ENCODE assay signal across 18 cellular contexts in the genomic region with DNA sequence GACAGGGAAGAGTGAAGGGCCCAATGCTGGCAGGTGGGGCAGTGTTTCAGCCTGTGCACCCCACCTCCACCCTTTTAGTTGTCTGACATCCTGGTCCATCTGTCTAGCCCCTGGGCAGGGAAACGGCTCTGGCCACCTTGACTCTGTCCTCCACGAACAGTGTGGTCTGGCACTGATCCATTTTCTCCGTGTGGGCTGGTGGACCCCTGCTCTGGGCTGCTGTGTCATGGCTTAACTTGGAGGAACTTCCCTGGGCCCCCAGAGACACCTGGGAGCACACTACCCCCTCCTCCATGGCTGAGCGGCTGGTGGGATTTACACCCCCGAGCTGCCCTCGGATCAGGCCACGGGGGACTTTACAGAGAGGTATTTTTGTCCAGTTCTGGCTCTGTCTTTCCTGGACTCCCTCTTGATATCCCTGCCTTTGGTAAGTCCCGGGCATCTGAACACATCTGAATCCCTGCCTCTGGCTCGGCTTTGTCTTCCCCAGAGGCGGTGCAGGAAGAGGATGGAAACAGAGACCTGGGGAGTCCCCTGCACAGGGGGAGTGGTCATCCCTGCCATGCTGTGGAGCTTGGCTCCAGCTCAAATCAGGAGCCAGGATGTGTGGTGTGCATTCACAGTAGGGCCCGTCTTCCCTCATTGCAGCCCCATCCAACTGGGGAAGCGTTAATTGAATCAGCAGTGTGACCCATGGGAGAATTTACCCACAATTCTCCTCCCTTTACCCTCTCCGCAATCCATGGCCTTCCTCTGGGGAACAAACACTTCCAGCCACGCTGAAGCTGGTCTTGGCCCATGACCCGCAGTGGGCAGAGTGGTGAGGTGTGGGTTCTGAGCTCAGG. TPM values are rescaled to one million over a fixed set of nuclear protein-coding genes. Genes with fewer than 3 reads are reported as not detected.
"Had no signal": no experiment of that assay in that cellular context is flagged by ENCODE, and none has a peak within 500 bp of the region (broad histone marks: within the 10 kb centered on the region; RNA-seq: fewer than 3 reads in every experiment).

No MANE protein-coding gene starts in this region.

- H3K9me3 Mint-ChIP-seq: activated CD4-positive, alpha-beta T cell treated with anti-CD3 and anti-CD28 coated beads, Interleukin-2, amount 10 ng/mL, durations not matched to agents 7 days and 5 days; activated T-cell treated with anti-CD3 and anti-CD28 coated beads, Interleukin-2, amount 50 U/mL, for 24 hours; memory B cell; natural killer cell treated with Interleukin-12 subunit alpha and Interleukin-12 subunit beta and Interleukin-15 and Interleukin-18, amount 100 ng/mL, for 72 hours; stimulated activated naive CD8-positive, alpha-beta T cell treated with anti-CD3 and anti-CD28 coated beads, Interleukin-15, amount 100 ng/mL, for 72 hours; WTC11 had no signal

- H3K27ac Mint-ChIP-seq: activated CD4-positive, alpha-beta T cell treated with anti-CD3 and anti-CD28 coated beads, Interleukin-2, amount 10 ng/mL, durations not matched to agents 7 days and 5 days; activated T-cell treated with anti-CD3 and anti-CD28 coated beads, Interleukin-2, amount 50 U/mL, for 24 hours; memory B cell; natural killer cell treated with Interleukin-12 subunit alpha and Interleukin-12 subunit beta and Interleukin-15 and Interleukin-18, amount 100 ng/mL, for 72 hours; stimulated activated naive CD8-positive, alpha-beta T cell treated with anti-CD3 and anti-CD28 coated beads, Interleukin-15, amount 100 ng/mL, for 72 hours; WTC11 had no signal

- ATAC-seq: left lobe of liver; natural killer cell treated with Interleukin-12 subunit alpha and Interleukin-12 subunit beta and Interleukin-15 and Interleukin-18, amount 100 ng/mL, for 72 hours; stimulated activated naive CD8-positive, alpha-beta T cell treated with anti-CD3 and anti-CD28 coated beads, Interleukin-15, amount 100 ng/mL, for 72 hours had no signal

- H3K4me1 Mint-ChIP-seq: memory B cell had no signal

- H3K36me3 Mint-ChIP-seq: memory B cell; natural killer cell treated with Interleukin-12 subunit alpha and Interleukin-12 subunit beta and Interleukin-15 and Interleukin-18, amount 100 ng/mL, for 72 hours; WTC11 had no signal

- H3K9me3 ChIP-seq: esophagus squamous epithelium had no signal

- H3K4me3 Mint-ChIP-seq: activated CD4-positive, alpha-beta T cell treated with anti-CD3 and anti-CD28 coated beads, Interleukin-2, amount 10 ng/mL, durations not matched to agents 7 days and 5 days; activated T-cell treated with anti-CD3 and anti-CD28 coated beads, Interleukin-2, amount 50 U/mL, for 24 hours; memory B cell; natural killer cell treated with Interleukin-12 subunit alpha and Interleukin-12 subunit beta and Interleukin-15 and Interleukin-18, amount 100 ng/mL, for 72 hours; stimulated activated naive CD8-positive, alpha-beta T cell treated with anti-CD3 and anti-CD28 coated beads, Interleukin-15, amount 100 ng/mL, for 72 hours; WTC11 had no signal

- DNase-seq: activated CD4-positive, alpha-beta T cell treated with anti-CD3 and anti-CD28 coated beads, Interleukin-2, amount 10 ng/mL, durations not matched to agents 7 days and 5 days; activated effector memory CD4-positive, alpha-beta T cell treated with anti-CD3 and anti-CD28 coated beads, Interleukin-2, amount 50 U/mL, for 16 hours; activated T-cell treated with anti-CD3 and anti-CD28 coated beads, Interleukin-2, amount 50 U/mL, for 24 hours; esophagus squamous epithelium; foreskin fibroblast; islet precursor cell; occipital lobe; stimulated activated CD4-positive, alpha-beta T cell treated with anti-CD3 and anti-CD28 coated beads, Interleukin-4, amount 100 ng/mL, for 24 hours; stimulated activated naive CD8-positive, alpha-beta T cell treated with anti-CD3 and anti-CD28 coated beads, Interleukin-15, amount 100 ng/mL, for 72 hours; T-helper 1 cell had no signal

- H3K27ac ChIP-seq: esophagus squamous epithelium had no signal

RNA-seq across cellular contexts. Expression of a gene that starts 6.4 kb away (rescaled TPM):
- total RNA-seq: activated CD4-positive, alpha-beta T cell treated with anti-CD3 and anti-CD28 coated beads, Interleukin-2, amount 10 ng/mL, durations not matched to agents 7 days and 5 days; aorta; bronchial epithelial cell; esophagus squamous epithelium; left lobe of liver; natural killer cell treated with Interleukin-12 subunit alpha and Interleukin-12 subunit beta and Interleukin-15 and Interleukin-18, amount 100 ng/mL, for 72 hours; occipital lobe; pulmonary artery endothelial cell; WTC11 had no signal
- polyA plus RNA-seq: aorta, thymus had no signal
